In genomic region chr2:103526757-103527156, GRCh38 we compare ENCODE assay signal across 29 cellular contexts.
"Had no signal": no experiment of that assay in that cellular context is flagged by ENCODE, and none has a peak within 500 bp of the region (broad histone marks: within the 10 kb centered on the region; RNA-seq: fewer than 3 reads in every experiment).

No MANE protein-coding gene starts in this region.

- H3K27me3 Mint-ChIP-seq: naive thymus-derived CD4-positive, alpha-beta T cell; progenitor cell of endocrine pancreas; stimulated activated memory B cell treated with anti-CD40 and anti-IgM and Interleukin-4, amounts not matched to agents 10 μg/mL and 1 μg/mL and 100 μg/mL, for 72 hours; stimulated activated naive CD8-positive, alpha-beta T cell treated with anti-CD3 and anti-CD28 coated beads, Interleukin-15, amount 100 ng/mL, for 72 hours; type B pancreatic cell had no signal

- DNase-seq: naive thymus-derived CD4-positive, alpha-beta T cell; natural killer cell; occipital lobe; psoas muscle; right lobe of liver; sigmoid colon; small intestine; stimulated activated CD4-positive, alpha-beta T cell treated with anti-CD3 and anti-CD28 coated beads, Interleukin-12 subunit alpha, Interleukin-12 subunit beta, amount 100 ng/mL, for 4 hours; stimulated activated CD4-positive, alpha-beta T cell treated with anti-CD3 and anti-CD28 coated beads, Interleukin-1b, Interleukin-23, amount 100 ng/mL, for 48 hours; stimulated activated CD4-positive, alpha-beta T cell treated with anti-CD3 and anti-CD28 coated beads, Interleukin-4, amount 100 ng/mL, for 1 hour; stimulated activated CD4-positive, alpha-beta T cell treated with anti-CD3 and anti-CD28 coated beads, Interleukin-4, amount 100 ng/mL, for 4 hours; stimulated activated CD8-positive, alpha-beta memory T cell treated with anti-CD3 and anti-CD28 coated beads, Interleukin-4, amount 100 ng/mL, for 48 hours; stimulated activated naive CD4-positive, alpha-beta T cell; stimulated activated naive CD8-positive, alpha-beta T cell treated with anti-CD3 and anti-CD28 coated beads, Interleukin-15, amount 100 ng/mL, for 72 hours; stimulated activated naive CD8-positive, alpha-beta T cell treated with anti-CD3 and anti-CD28 coated beads, Interleukin-15, Interleukin-2, amounts not matched to agents 100 U/mL and 50 U/mL, for 24 hours; substantia nigra; testis; tibial artery; transverse colon; upper lobe of right lung; uterus had no signal

- FAIRE-seq: small intestine had no signal

- ATAC-seq: naive thymus-derived CD4-positive, alpha-beta T cell; natural killer cell; psoas muscle; right cardiac atrium; right lobe of liver; stimulated activated memory B cell treated with anti-CD40 and anti-IgM and Interleukin-4, amounts not matched to agents 10 μg/mL and 1 μg/mL and 100 μg/mL, for 72 hours; stimulated activated naive CD8-positive, alpha-beta T cell treated with anti-CD3 and anti-CD28 coated beads, Interleukin-15, amount 100 ng/mL, for 72 hours; stimulated activated naive CD8-positive, alpha-beta T cell treated with anti-CD3 and anti-CD28 coated beads, Interleukin-15, Interleukin-2, amounts not matched to agents 100 U/mL and 50 U/mL, for 24 hours; upper lobe of right lung had no signal

- H3K27me3 ChIP-seq: ovary, right lobe of liver, sigmoid colon, suprapubic skin, testis, tibial artery, transverse colon, upper lobe of right lung, uterus had no signal

- H3K36me3 Mint-ChIP-seq: naive thymus-derived CD4-positive, alpha-beta T cell; natural killer cell; stimulated activated memory B cell treated with anti-CD40 and anti-IgM and Interleukin-4, amounts not matched to agents 10 μg/mL and 1 μg/mL and 100 μg/mL, for 72 hours; type B pancreatic cell had no signal

- H3K9me3 Mint-ChIP-seq: type B pancreatic cell had no signal

- H3K4me1 Mint-ChIP-seq: naive thymus-derived CD4-positive, alpha-beta T cell; natural killer cell; nephron; stimulated activated memory B cell treated with anti-CD40 and anti-IgM and Interleukin-4, amounts not matched to agents 10 μg/mL and 1 μg/mL and 100 μg/mL, for 72 hours; stimulated activated naive CD8-positive, alpha-beta T cell treated with anti-CD3 and anti-CD28 coated beads, Interleukin-15, amount 100 ng/mL, for 72 hours had no signal

- H3K79me2 ChIP-seq: parathyroid adenoma had no signal

- H3K27ac ChIP-seq: ovary, parathyroid adenoma, psoas muscle, right lobe of liver, sigmoid colon, suprapubic skin, testis, tibial artery, transverse colon, upper lobe of right lung, uterus had no signal

- H2AFZ ChIP-seq: parathyroid adenoma had no signal

- H3K27ac Mint-ChIP-seq: naive thymus-derived CD4-positive, alpha-beta T cell; natural killer cell; nephron; progenitor cell of endocrine pancreas; stimulated activated memory B cell treated with anti-CD40 and anti-IgM and Interleukin-4, amounts not matched to agents 10 μg/mL and 1 μg/mL and 100 μg/mL, for 72 hours; stimulated activated naive CD8-positive, alpha-beta T cell treated with anti-CD3 and anti-CD28 coated beads, Interleukin-15, amount 100 ng/mL, for 72 hours; type B pancreatic cell had no signal

- H3K4me3 ChIP-seq: ovary, psoas muscle, right lobe of liver, sigmoid colon, suprapubic skin, testis, tibial artery, transverse colon, upper lobe of right lung, uterus had no signal

- H3K4me1 ChIP-seq: parathyroid adenoma, psoas muscle, right lobe of liver, sigmoid colon, suprapubic skin, testis, tibial artery, transverse colon, upper lobe of right lung, uterus had no signal

- H3K4me3 Mint-ChIP-seq: naive thymus-derived CD4-positive, alpha-beta T cell; natural killer cell; nephron; stimulated activated memory B cell treated with anti-CD40 and anti-IgM and Interleukin-4, amounts not matched to agents 10 μg/mL and 1 μg/mL and 100 μg/mL, for 72 hours; stimulated activated naive CD8-positive, alpha-beta T cell treated with anti-CD3 and anti-CD28 coated beads, Interleukin-15, amount 100 ng/mL, for 72 hours; type B pancreatic cell had no signal

- H3K9ac ChIP-seq: parathyroid adenoma had no signal

- H3K36me3 ChIP-seq: ovary, right lobe of liver, sigmoid colon, suprapubic skin, tibial artery, transverse colon, upper lobe of right lung, uterus had no signal

- H3K9me3 ChIP-seq: ovary, right lobe of liver, sigmoid colon, suprapubic skin, testis, tibial artery, transverse colon, uterus had no signal
